ENCODE assay signal across 9 cellular contexts in the genomic region with DNA sequence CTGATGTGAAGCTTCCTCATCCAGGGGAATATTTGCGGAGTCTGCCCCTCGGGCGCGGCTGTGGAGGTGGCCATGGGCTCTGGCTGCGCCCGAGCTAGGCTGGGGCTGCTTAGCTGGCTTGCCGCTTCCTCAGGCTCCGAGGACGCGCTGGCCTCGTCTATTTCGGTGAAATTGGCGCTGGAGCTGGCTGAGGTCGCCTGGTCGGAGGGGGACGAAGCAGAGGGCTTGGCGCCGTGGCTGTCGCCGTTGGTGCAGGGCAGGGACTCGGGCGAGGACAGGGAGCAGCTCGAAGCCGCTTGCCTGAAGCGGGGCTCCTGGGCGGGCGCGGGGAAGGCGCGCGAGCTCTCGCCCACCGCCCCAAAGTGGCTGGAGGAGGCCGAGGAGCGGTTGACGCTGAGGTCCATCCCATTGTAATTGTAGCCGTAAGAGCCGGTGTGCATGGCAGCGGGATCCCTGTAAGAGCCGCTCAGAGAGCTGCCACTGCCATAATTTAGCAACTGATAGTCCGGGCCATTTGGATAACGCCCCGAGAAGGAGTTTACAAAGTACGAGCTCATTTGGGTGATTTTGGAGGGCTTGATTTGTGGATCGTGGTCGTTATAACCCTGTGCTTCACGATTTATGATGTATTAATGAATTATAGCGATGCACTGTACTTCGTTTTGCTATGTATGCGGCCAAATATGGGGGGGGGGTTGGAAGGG. TPM values are rescaled to one million over a fixed set of nuclear protein-coding genes. Genes with fewer than 3 reads are reported as not detected.
DNase-seq lines count a peak whose midpoint lies in the region; ATAC-seq and TF ChIP-seq lines count a peak whose summit lies in the region.
"Had no signal": no experiment of that assay in that cellular context is flagged by ENCODE, and none has a peak within 500 bp of the region (broad histone marks: within the 10 kb centered on the region; RNA-seq: fewer than 3 reads in every experiment).

A gene (minus strand): TSS at position 654 of the 704 bp plus-strand sequence. CDS start 97 bp downstream, at position 557.

- peak within 1 kb of the TSS; percentile 80 to 92 (median 82) for H3K4me3 Mint-ChIP-seq in CD4-positive, alpha-beta memory T cell
- peak within 1 kb of the TSS; percentile 67 to 93 (median 75) for H3K4me3 Mint-ChIP-seq in brain

- intact Hi-C loops in CD4-positive, alpha-beta memory T cell (cut with micrococcal nuclease), result loop anchor here (1.0 to 5.0 kb wide), 3 partner anchors 257 to 566 kb away; no protein-coding TSS in a partner anchor

- H3K27ac Mint-ChIP-seq in CD4-positive, alpha-beta memory T cell, result peak within 1 kb of the TSS in 1 of 7 donors; percentile 74
- peak within 1 kb of the TSS in 2 of 5 experiments; percentile 84 to 97 for H3K27ac Mint-ChIP-seq in brain

- peaks cover 46% of the 10 kb centered on the region for H3K27me3 ChIP-seq in CD4-positive, alpha-beta memory T cell (ENCODE audit: insufficient read depth, low read length)
- H3K27me3 ChIP-seq in Karpas-422 (ENCODE audit: low read length) (no peaks in the 10 kb centered on the region), muscle layer of colon (ENCODE audit: control insufficient read depth in 1 of 2, insufficient read depth in 2 of 2, low read length in 2 of 2) (peaks cover 0 to 3% of the 10 kb centered on the region in 2 donors)

- H3K9me3 Mint-ChIP-seq in CD4-positive, alpha-beta memory T cell, result peaks cover 0 to 2% (median 0%) of the 10 kb centered on the region in 8 donors
- peaks cover 0 to 3% (median 0%) of the 10 kb centered on the region in 5 experiments for H3K9me3 Mint-ChIP-seq in brain

- H3K27ac ChIP-seq in CD4-positive, alpha-beta memory T cell (ENCODE audit: low read depth, low read length), result no peak within 1 kb of the TSS
- H3K27ac ChIP-seq in Karpas-422 (ENCODE audit: low read length), result no peak within 1 kb of the TSS
- H3K27ac ChIP-seq in muscle layer of colon (ENCODE audit: low read depth, low read length), result peak within 1 kb of the TSS; percentile 96

- no peaks in the 10 kb centered on the region for H4K20me1 ChIP-seq in Karpas-422 (ENCODE audit: insufficient read depth, low read depth, low read length)

- H3K4me1 ChIP-seq in CD4-positive, alpha-beta memory T cell (ENCODE audit: insufficient read depth, low read length), result peaks cover 39% of the 10 kb centered on the region
- no peaks in the 10 kb centered on the region for H3K4me1 ChIP-seq in Karpas-422 (ENCODE audit: low read length)
- H3K4me1 ChIP-seq in muscle layer of colon (ENCODE audit: insufficient read depth, low read length), result peaks cover 45% of the 10 kb centered on the region

- no peaks in the 10 kb centered on the region for H3K36me3 ChIP-seq in CD4-positive, alpha-beta memory T cell (ENCODE audit: insufficient read depth, low read length)
- H3K36me3 ChIP-seq in Karpas-422 (ENCODE audit: insufficient read depth, low read length) (no peaks in the 10 kb centered on the region), muscle layer of colon (ENCODE audit: insufficient read depth, low read length) (no peaks in the 10 kb centered on the region)

- no peak within 1 kb of the TSS for H3K4me2 ChIP-seq in Karpas-422 (ENCODE audit: low read depth, low read length, poor library complexity, severe bottlenecking)

- H3K27me3 Mint-ChIP-seq in CD4-positive, alpha-beta memory T cell, result peaks cover 43 to 71% of the 10 kb centered on the region in 2 donors
- H3K27me3 Mint-ChIP-seq in brain, result no peaks in the 10 kb centered on the region

- no peak for DNase-seq in CD4-positive, alpha-beta memory T cell
- DNase-seq in Karpas-422 (no peak), amniotic stem cell (lab: John Stamatoyannopoulos, UW) (no peak), SIG-M5 treated with dmso at 0.1 percent for 504 hours (lab: John Stamatoyannopoulos, UW; ENCODE audit: unreplicated experiment) (no peak), NCI-H82 treated with DMSO at 0.1 percent for 48 hours (lab: John Stamatoyannopoulos, UW; ENCODE audit: unreplicated experiment) (no peak)

- H2AFZ ChIP-seq in Karpas-422 (ENCODE audit: low read length), result 0 out of 2 replicates have a peak within 1 kb of the TSS, but pooled peaks have one; percentile 54

- no peaks in the 10 kb centered on the region for H3K9me3 ChIP-seq in CD4-positive, alpha-beta memory T cell (ENCODE audit: control insufficient read depth in 1 of 2, low read length in 2 of 2)
- H3K9me3 ChIP-seq in Karpas-422 (ENCODE audit: low read length) (no peaks in the 10 kb centered on the region), muscle layer of colon (ENCODE audit: low read length) (no peaks in the 10 kb centered on the region)

- CTCF ChIA-PET in CD4-positive, alpha-beta memory T cell (lab: Charles Lee; ENCODE audit: partially characterized antibody), result interaction anchor here (0.6 to 6.0 kb wide), 61 partner anchors 14 to 1501 kb away, joined by 3 to 59 read pairs (median 4); a partner anchor contains a TSS

- peaks cover 23 to 48% (median 39%) of the 10 kb centered on the region in 4 donors for H3K4me1 Mint-ChIP-seq in CD4-positive, alpha-beta memory T cell
- H3K4me1 Mint-ChIP-seq in brain, result peaks cover 14% of the 10 kb centered on the region

- peak within 1 kb of the TSS in 1 of 2 donors; percentile 30 for H3K4me3 ChIP-seq in CD4-positive, alpha-beta memory T cell (ENCODE audit: low read length in 2 of 2)
- H3K4me3 ChIP-seq in Karpas-422 (ENCODE audit: low read length) (no peak within 1 kb of the TSS), muscle layer of colon (ENCODE audit: low read depth in 1 of 2, low read length in 2 of 2) (peak within 1 kb of the TSS; percentile 67 to 75)

- no peaks in the 10 kb centered on the region for H3K79me2 ChIP-seq in Karpas-422 (ENCODE audit: low read length)

- ATAC-seq in HG03442 (IDR thresholded peaks at IDR 0.05; ENCODE audit: unreplicated experiment), result no peak

- no peak within 1 kb of the TSS for H3K9ac ChIP-seq in Karpas-422 (ENCODE audit: low read length)
- peak within 1 kb of the TSS; percentile 58 for H3K9ac ChIP-seq in muscle layer of colon (ENCODE audit: low read length)

- no peaks in the 10 kb centered on the region for H3K9me2 ChIP-seq in Karpas-422 (replicated peaks; ENCODE audit: insufficient read depth, low read length)

- POLR2A ChIA-PET in CD4-positive, alpha-beta memory T cell (lab: Charles Lee; ENCODE audit: partially characterized antibody), result interaction anchor here (0.5 to 1.9 kb wide), 16 partner anchors 11 to 513 kb away, joined by 3 to 8 read pairs (median 4); a partner anchor contains a TSS

- no peak for TF ChIP-seq CTCF in brain (conservative IDR thresholded peaks at IDR 0.05)

- no peaks in the 10 kb centered on the region for H3K36me3 Mint-ChIP-seq in CD4-positive, alpha-beta memory T cell
- no peaks in the 10 kb centered on the region for H3K36me3 Mint-ChIP-seq in brain

RNA-seq across cellular contexts. Expression of the gene that starts here (rescaled TPM):
- not detected for total RNA-seq in CD4-positive, alpha-beta memory T cell
- polyA plus RNA-seq in CD4-positive, alpha-beta memory T cell, result not detected
- not detected in 2 replicates for total RNA-seq in Karpas-422 (2014; rRNA removed; shearing (Covaris generic); ENCODE audit: low replicate concordance)
- 234 TPM for polyA plus RNA-seq in brain (ENCODE audit: insufficient read depth, low read depth, low replicate concordance)
- total RNA-seq: temporal lobe had no signal

Comparison
In these comparisons a context has a peak if more than half of its experiments do, and no peak if none do; other contexts are left out.
1. RNA of the gene that starts here (polyA plus RNA-seq): 234 TPM in brain (single experiment); not detected in CD4-positive, alpha-beta memory T cell; every median in the first group is over 100 times any median in the second.